ENCODE assay signal across 8 cellular contexts in genomic region chr7:3300651-3301471, GRCh38. TPM values are rescaled to one million over a fixed set of nuclear protein-coding genes. Genes with fewer than 3 reads are reported as not detected.
DNase-seq lines count a peak whose midpoint lies in the region; ATAC-seq lines count a peak whose summit lies in the region.

TSS of gene SDK1 (plus strand) at chr7:3301252. CDS start at chr7:3301587, 335 bp downstream.

- POLR2A ChIA-PET in activated CD8-positive, alpha-beta T cell treated with anti-CD3 and anti-CD28 coated beads, Interleukin-2, amount 10 ng/mL, durations not matched to agents 7 days and 5 days (lab: Charles Lee), result no interaction called here

- H3K27me3 Mint-ChIP-seq in activated CD8-positive, alpha-beta T cell treated with anti-CD3 and anti-CD28 coated beads, Interleukin-2, amount 10 ng/mL, durations not matched to agents 7 days and 5 days (ENCODE audit: low read depth), result peaks cover 42% of the 10 kb centered on the region
- peaks cover 12% of the 10 kb centered on the region for H3K27me3 Mint-ChIP-seq in memory B cell

- DNase-seq in AG08396 (ENCODE audit: low spot score) (peak; percentile 88), NCI-H510A treated with DMSO at 0.1 percent for 48 hours (lab: John Stamatoyannopoulos, UW) (peak; percentile 86), memory B cell (ENCODE audit: low spot score in 2 of 2) (peak; percentile 93 to 97)
- peak; percentile 90 for DNase-seq in activated CD8-positive, alpha-beta T cell treated with anti-CD3 and anti-CD28 coated beads, Interleukin-2, amount 10 ng/mL, durations not matched to agents 7 days and 5 days
- peak; percentile 88 for DNase-seq in effector CD8-positive, alpha-beta T cell (lab: John Stamatoyannopoulos, UW)
- peak; percentile 81 to 87 (median 83) for DNase-seq in stimulated activated CD4-positive, alpha-beta T cell treated with anti-CD3 and anti-CD28 coated beads, TNF-alpha, amount 100 ng/mL, for 48 hours (ENCODE audit: low read depth in 3 of 3)

- peak within 1 kb of the TSS; percentile 70 for H3K4me3 Mint-ChIP-seq in activated CD8-positive, alpha-beta T cell treated with anti-CD3 and anti-CD28 coated beads, Interleukin-2, amount 10 ng/mL, durations not matched to agents 7 days and 5 days
- H3K4me3 Mint-ChIP-seq in memory B cell, result peak within 1 kb of the TSS; percentile 83

- H3K27ac Mint-ChIP-seq in activated CD8-positive, alpha-beta T cell treated with anti-CD3 and anti-CD28 coated beads, Interleukin-2, amount 10 ng/mL, durations not matched to agents 7 days and 5 days, result no peak within 1 kb of the TSS
- peak within 1 kb of the TSS; percentile 39 for H3K27ac Mint-ChIP-seq in memory B cell

- peaks cover 7% of the 10 kb centered on the region for H3K4me1 Mint-ChIP-seq in activated CD8-positive, alpha-beta T cell treated with anti-CD3 and anti-CD28 coated beads, Interleukin-2, amount 10 ng/mL, durations not matched to agents 7 days and 5 days (ENCODE audit: low read depth)
- H3K4me1 Mint-ChIP-seq in memory B cell, result peaks cover 8% of the 10 kb centered on the region

- no peaks in the 10 kb centered on the region for H3K36me3 Mint-ChIP-seq in activated CD8-positive, alpha-beta T cell treated with anti-CD3 and anti-CD28 coated beads, Interleukin-2, amount 10 ng/mL, durations not matched to agents 7 days and 5 days (ENCODE audit: low read depth)
- H3K36me3 Mint-ChIP-seq in memory B cell, result no peaks in the 10 kb centered on the region

- ATAC-seq in GM19035 (IDR thresholded peaks at IDR 0.05; ENCODE audit: unreplicated experiment) (peak; percentile 98), HG03342 (IDR thresholded peaks at IDR 0.05; ENCODE audit: unreplicated experiment) (peak; percentile 92), memory B cell (ENCODE audit: low read depth) (peak; percentile 87)
- ATAC-seq in activated CD8-positive, alpha-beta T cell treated with anti-CD3 and anti-CD28 coated beads, Interleukin-2, amount 10 ng/mL, durations not matched to agents 7 days and 5 days, result peak; percentile 90

- H3K9me3 Mint-ChIP-seq in activated CD8-positive, alpha-beta T cell treated with anti-CD3 and anti-CD28 coated beads, Interleukin-2, amount 10 ng/mL, durations not matched to agents 7 days and 5 days (ENCODE audit: insufficient read depth), result no peaks in the 10 kb centered on the region
- peaks cover 3% of the 10 kb centered on the region for H3K9me3 Mint-ChIP-seq in memory B cell

- CTCF ChIA-PET in activated CD8-positive, alpha-beta T cell treated with anti-CD3 and anti-CD28 coated beads, Interleukin-2, amount 10 ng/mL, durations not matched to agents 7 days and 5 days (lab: Charles Lee), result interaction anchor here (0.7 to 4.0 kb wide), 8 partner anchors 9 to 436 kb away, joined by 3 to 13 read pairs (median 4); no protein-coding TSS in a partner anchor

RNA-seq across cellular contexts. Expression of gene SDK1, which starts in this region (rescaled TPM):
- under 1 TPM; 0.03 to 0.05 TPM for total RNA-seq in activated CD8-positive, alpha-beta T cell treated with anti-CD3 and anti-CD28 coated beads, Interleukin-2, amount 10 ng/mL, durations not matched to agents 7 days and 5 days

Comparison
In these comparisons a context has a peak if more than half of its experiments do, and no peak if none do; other contexts are left out.
1. Peak in every context shown above with its lines: DNase-seq and ATAC-seq.
2. Peak in DNase-seq and ATAC-seq in activated CD8-positive, alpha-beta T cell treated with anti-CD3 and anti-CD28 coated beads, Interleukin-2, amount 10 ng/mL, durations not matched to agents 7 days and 5 days; RNA of the gene not detected or under 1 TPM.